19 cellular contexts compared by ENCODE assay signal in the genomic region with DNA sequence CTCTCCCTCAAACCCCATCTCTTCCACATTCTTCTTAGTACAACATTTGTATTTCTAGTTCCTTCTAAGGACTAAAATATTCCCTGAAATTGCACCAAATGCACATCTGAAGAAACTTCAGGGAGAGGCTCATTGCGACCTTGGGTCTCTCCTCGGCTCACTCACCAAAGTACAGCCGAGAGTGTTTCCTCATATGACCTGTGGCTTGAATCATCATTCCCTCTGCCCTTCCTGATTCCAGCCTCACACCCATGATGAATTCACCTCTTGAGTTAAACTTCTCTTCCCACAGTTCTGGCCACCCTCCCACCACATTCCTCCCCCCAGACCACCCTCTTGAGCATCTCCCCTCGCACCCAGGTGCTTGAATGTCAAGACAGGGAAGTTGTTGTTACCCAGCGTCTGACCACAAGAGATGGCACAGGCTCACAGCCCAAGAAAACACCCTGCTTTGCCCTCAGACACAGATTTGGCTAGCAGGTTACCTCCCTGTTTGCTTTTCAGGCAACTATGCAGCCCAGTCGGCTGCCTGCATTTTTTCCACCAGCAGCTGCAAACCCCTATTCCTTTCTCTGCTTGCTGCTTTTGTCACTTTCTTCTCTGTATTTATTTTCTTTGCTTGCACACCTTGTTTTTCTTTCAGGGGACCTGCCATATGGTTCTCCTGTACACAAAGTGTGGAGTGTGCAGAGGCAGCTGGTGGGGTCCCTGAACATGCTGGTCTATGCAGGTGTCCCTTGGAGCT.
DNase-seq lines count a peak whose midpoint lies in the region; TF ChIP-seq lines count a peak whose summit lies in the region.
"Had no signal": no experiment of that assay in that cellular context is flagged by ENCODE, and none has a peak within 500 bp of the region (broad histone marks: within the 10 kb centered on the region; RNA-seq: fewer than 3 reads in every experiment).

No MANE protein-coding gene starts in this region.

- peak overlapping the region in 6 of 11 experiments; percentile 14 to 44 (median 26); a peak in 9 of 22 replicates for H3K4me2 ChIP-seq in BLaER1 treated with 17β-estradiol and CSF1 and Interleukin-3, amounts not matched to agents 10 nM and 100 nM
- peak overlapping the region; percentile 54 for H3K4me2 ChIP-seq in PC-9
- H3K4me2 ChIP-seq in mesendoderm (ENCODE audit: low read length) = no peak overlapping the region
- H3K4me2 ChIP-seq: hepatocyte had no signal

- DNase-seq in NCI-H1092 treated with DMSO at 0.1 percent for 48 hours (lab: John Stamatoyannopoulos, UW) (peak; percentile 67), PC-9 (peak in 1 of 2 experiments; percentile 70), mesendoderm (no peak), pons (ENCODE audit: low spot score) (no peak), KG1 (lab: John Stamatoyannopoulos, UW) (no peak), occipital lobe (lab: John Stamatoyannopoulos, UW) (no peak), NCI-H187 treated with DMSO at 0.1 percent for 48 hours (lab: John Stamatoyannopoulos, UW) (no peak)
- DNase-seq: activated CD4-positive, alpha-beta T cell treated with anti-CD3 and anti-CD28 coated beads for 36 hours; CD4-positive, CD25-positive, alpha-beta regulatory T cell; lower lobe of right lung; NCI-H1417 treated with DMSO at 0.1 percent for 48 hours; SIG-M5; stimulated activated naive B cell treated with anti-CD40 and anti-IgM and Interleukin-4, amounts not matched to agents 10 μg/mL and 1 μg/mL and 100 μg/mL, for 72 hours; T-cell had no signal

- no peak for TF ChIP-seq CTCF in PC-9 (conservative IDR thresholded peaks at IDR 0.05)

- H3K23ac ChIP-seq in mesendoderm (ENCODE audit: low read length) = no peak overlapping the region

- POLR2A ChIA-PET in PC-9 (lab: Charles Lee; ENCODE audit: unreplicated experiment) = no interaction called here

- H3K79me2 ChIP-seq in PC-9 (ENCODE audit: low read depth) (no peaks in the 10 kb centered on the region), mesendoderm (ENCODE audit: control insufficient read depth, insufficient read depth, low read length) (no peaks in the 10 kb centered on the region)
- H3K79me2 ChIP-seq: hepatocyte, parathyroid adenoma had no signal

- H3K18ac ChIP-seq in mesendoderm (ENCODE audit: low read length) = no peak overlapping the region

- H3K36me3 ChIP-seq in BLaER1 treated with 17β-estradiol and CSF1 and Interleukin-3, amounts not matched to agents 10 nM and 100 nM = no peaks in the 10 kb centered on the region
- no peaks in the 10 kb centered on the region for H3K36me3 ChIP-seq in PC-9 (ENCODE audit: low read depth)
- no peaks in the 10 kb centered on the region for H3K36me3 ChIP-seq in mesendoderm (ENCODE audit: control insufficient read depth, insufficient read depth, low read length)
- H3K36me3 ChIP-seq: lower lobe of right lung, thoracic aorta had no signal

- CTCF ChIA-PET in PC-9 (lab: Charles Lee) = no interaction called here

- no peak overlapping the region for H3K4me3 ChIP-seq in BLaER1 treated with 17β-estradiol and CSF1 and Interleukin-3, amounts not matched to agents 10 nM and 100 nM
- H3K4me3 ChIP-seq in PC-9 = no peak overlapping the region
- H3K4me3 ChIP-seq in mesendoderm (ENCODE audit: low read length) = no peak overlapping the region
- H3K4me3 ChIP-seq: coronary artery, hepatocyte, lower lobe of right lung, thoracic aorta had no signal

- H3K27me3 ChIP-seq in BLaER1 treated with 17β-estradiol and CSF1 and Interleukin-3, amounts not matched to agents 10 nM and 100 nM = no peaks in the 10 kb centered on the region
- H3K27me3 ChIP-seq in PC-9 (ENCODE audit: insufficient read depth, low read depth) = no peaks in the 10 kb centered on the region
- H3K27me3 ChIP-seq in mesendoderm (ENCODE audit: insufficient read depth, low read length, poor library complexity) = no peaks in the 10 kb centered on the region
- H3K27me3 ChIP-seq: hepatocyte had no signal

- peak overlapping the region; percentile 49 for H3K56ac ChIP-seq in mesendoderm (ENCODE audit: low read length)

- no peaks in the 10 kb centered on the region; the same call in 1 of the 2 replicates for H3F3A ChIP-seq in PC-9 (ENCODE audit: insufficient read depth, low read depth)

- no peak overlapping the region for H2AFZ ChIP-seq in PC-9
- H2AFZ ChIP-seq: hepatocyte, parathyroid adenoma had no signal

- H2BK5ac ChIP-seq in mesendoderm (ENCODE audit: low read length) = peak overlapping the region; percentile 18

- no CpG with 5 or more reads among the region's 6 CpGs for WGBS in mesendoderm (ENCODE audit: extremely low coverage, insufficient coverage, low lambda C conversion rate)

- BruUV-seq in PC-9 (replicated peaks; lab: Mats Ljungman, UMichigan) = no TSS peak

- H3K9me2 ChIP-seq in PC-9 (ENCODE audit: insufficient read depth) = no peaks in the 10 kb centered on the region

- no peak overlapping the region for H2BK120ac ChIP-seq in mesendoderm (ENCODE audit: low read depth, low read length)

- H3K27ac ChIP-seq in BLaER1 treated with 17β-estradiol and CSF1 and Interleukin-3, amounts not matched to agents 10 nM and 100 nM = no peak overlapping the region
- H3K27ac ChIP-seq in PC-9 (peak overlapping the region; percentile 79), mesendoderm (ENCODE audit: low read depth, low read length) (no peak overlapping the region)
- H3K27ac ChIP-seq: coronary artery, hepatocyte, lower lobe of right lung, parathyroid adenoma had no signal

- no peak overlapping the region for H2BK15ac ChIP-seq in mesendoderm (replicated peaks; ENCODE audit: low read depth)

- no peak overlapping the region for H3K4ac ChIP-seq in mesendoderm (ENCODE audit: low read depth, low read length)

- H4K20me1 ChIP-seq in BLaER1 treated with 17β-estradiol and CSF1 and Interleukin-3, amounts not matched to agents 10 nM and 100 nM = no peaks in the 10 kb centered on the region
- no peaks in the 10 kb centered on the region for H4K20me1 ChIP-seq in PC-9 (ENCODE audit: insufficient read depth)

- H3K9me3 ChIP-seq in BLaER1 treated with 17β-estradiol and CSF1 and Interleukin-3, amounts not matched to agents 10 nM and 100 nM (replicated peaks in 1 of 11) = peaks cover 0 to 6% (median 0%) of the 10 kb centered on the region in 11 experiments; a peak in 1 of 22 replicates
- no peaks in the 10 kb centered on the region for H3K9me3 ChIP-seq in PC-9 (ENCODE audit: insufficient read depth, low read depth)
- H3K9me3 ChIP-seq: lower lobe of right lung, thoracic aorta had no signal

- no peak overlapping the region for H3K9ac ChIP-seq in BLaER1 treated with 17β-estradiol and CSF1 and Interleukin-3, amounts not matched to agents 10 nM and 100 nM
- H3K9ac ChIP-seq in mesendoderm (ENCODE audit: low read length) = no peak overlapping the region
- H3K9ac ChIP-seq: parathyroid adenoma had no signal

- H4K5ac ChIP-seq in mesendoderm (ENCODE audit: low read length) = no peak overlapping the region

- intact Hi-C loops in PC-9 (cut with micrococcal nuclease; ENCODE audit: unreplicated experiment) = no loop called here

- peaks cover 7 to 49% (median 33%) of the 10 kb centered on the region in 10 experiments for H3K4me1 ChIP-seq in BLaER1 treated with 17β-estradiol and CSF1 and Interleukin-3, amounts not matched to agents 10 nM and 100 nM
- H3K4me1 ChIP-seq in PC-9 (replicated peaks; ENCODE audit: insufficient read depth) (peaks cover 22% of the 10 kb centered on the region), mesendoderm (ENCODE audit: control insufficient read depth, low read depth, low read length) (peaks cover 4% of the 10 kb centered on the region)
- H3K4me1 ChIP-seq: lower lobe of right lung had no signal

- no peak overlapping the region for H2AK5ac ChIP-seq in mesendoderm (ENCODE audit: low read length)

- no peak overlapping the region for H4K8ac ChIP-seq in mesendoderm (ENCODE audit: low read depth, low read length)

- no peaks in the 10 kb centered on the region for H3K79me1 ChIP-seq in mesendoderm (ENCODE audit: low read length)
